In the genomic region with DNA sequence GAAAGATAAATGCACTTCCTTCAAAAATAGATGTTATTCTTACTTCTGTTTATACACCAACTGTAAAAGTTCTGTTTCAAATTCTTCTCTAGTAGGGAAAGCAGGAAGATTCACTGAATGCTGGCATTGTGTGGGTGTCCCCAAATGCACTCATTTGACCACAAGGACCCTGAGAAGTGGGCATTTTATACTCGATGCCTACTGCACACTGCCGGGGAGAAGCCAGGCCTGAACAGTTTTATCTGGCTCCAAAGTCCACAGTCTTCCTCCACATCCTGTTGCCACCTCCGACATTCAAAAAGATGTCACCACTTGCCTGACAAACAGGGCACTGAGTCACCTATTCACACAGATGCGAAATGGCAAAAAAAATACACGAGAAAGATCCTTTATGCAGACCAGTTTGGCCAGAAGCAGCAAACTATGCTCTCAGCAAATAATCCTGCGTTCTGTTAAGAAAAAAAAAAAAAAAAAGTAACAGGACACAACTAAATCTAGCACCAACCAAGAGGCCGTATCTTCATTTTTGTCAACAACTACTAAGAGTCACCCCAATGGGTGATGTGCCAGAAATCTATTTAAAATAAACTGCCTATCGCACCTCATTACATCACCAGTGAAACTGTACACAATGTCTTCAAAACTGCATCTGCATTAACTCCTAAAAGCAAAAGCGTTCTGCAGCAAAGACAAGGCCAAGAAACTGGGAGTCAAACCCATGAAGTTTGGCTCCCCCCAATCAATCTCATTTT, we compare ENCODE assay signal across 8 cellular contexts. TPM values are rescaled to one million over a fixed set of nuclear protein-coding genes. Genes with fewer than 3 reads are reported as not detected.
DNase-seq lines count a peak whose midpoint lies in the region; ATAC-seq and TF ChIP-seq lines count a peak whose summit lies in the region.

No MANE protein-coding gene starts in this region.

- peaks cover 34% of the 10 kb centered on the region for H3K4me1 ChIP-seq in GM23338 (ENCODE audit: insufficient read depth)
- H3K4me1 ChIP-seq in duodenal mucosa (ENCODE audit: control insufficient read depth in 1 of 2, insufficient read depth in 2 of 2, low read length in 2 of 2): peaks cover 35 to 64% of the 10 kb centered on the region in 2 donors
- peaks cover 11% of the 10 kb centered on the region; the same call in 1 of the 2 replicates for H3K4me1 ChIP-seq in MM.1S (ENCODE audit: low read length)

- H3K36me3 ChIP-seq in GM23338 (ENCODE audit: insufficient read depth) (no peaks in the 10 kb centered on the region), duodenal mucosa (ENCODE audit: control insufficient read depth in 1 of 2, insufficient read depth in 2 of 2, low read length in 2 of 2) (peaks cover 0 to 12% of the 10 kb centered on the region in 2 donors), MM.1S (replicated peaks; ENCODE audit: insufficient read depth, low read length) (0 out of 2 replicates have a peak, but pooled peaks cover 3% of the 10 kb centered on the region)

- no peak for TF ChIP-seq CTCF in GM23338 (conservative IDR thresholded peaks at IDR 0.05; ENCODE audit: low read depth in 2 of 2)
- TF ChIP-seq CTCF in nephron (IDR thresholded peaks at IDR 0.05; ENCODE audit: unreplicated experiment in 3 of 3): no peak
- TF ChIP-seq CTCF in MM.1S (IDR thresholded peaks at IDR 0.05; ENCODE audit: low read length): no peak

- no peaks in the 10 kb centered on the region; the same call in 2 of the 3 replicates for H3K9me3 Mint-ChIP-seq in GM23338
- H3K9me3 Mint-ChIP-seq in nephron: no peaks in the 10 kb centered on the region

- no peak for ATAC-seq in GM23338

- H3K27ac Mint-ChIP-seq in GM23338: peak overlapping the region; percentile 99
- peak overlapping the region; percentile 99 to 100 (median 100) for H3K27ac Mint-ChIP-seq in nephron

- H3K27ac ChIP-seq in GM23338 (ENCODE audit: low read depth) (peak overlapping the region; percentile 96), duodenal mucosa (ENCODE audit: low read depth, low read length) (peak overlapping the region; percentile 47), MM.1S (ENCODE audit: low read length) (no peak overlapping the region)

- H4K20me1 ChIP-seq in GM23338 (replicated peaks; ENCODE audit: insufficient read depth): no peaks in the 10 kb centered on the region
- H4K20me1 ChIP-seq in MM.1S (ENCODE audit: insufficient read depth, low read length): no peaks in the 10 kb centered on the region

- H3F3A ChIP-seq in GM23338 (replicated peaks; ENCODE audit: low read depth) (peaks cover 17% of the 10 kb centered on the region; the same call in 1 of the 2 replicates), MM.1S (ENCODE audit: insufficient read depth, low read length) (peaks cover 31% of the 10 kb centered on the region)

- H3K9me3 ChIP-seq in duodenal mucosa (ENCODE audit: control insufficient read depth in 1 of 2, low read length in 2 of 2): no peaks in the 10 kb centered on the region
- no peaks in the 10 kb centered on the region for H3K9me3 ChIP-seq in MM.1S (replicated peaks; ENCODE audit: insufficient read depth, low read length)

- H3K4me2 ChIP-seq in GM23338: peak overlapping the region; percentile 93
- H3K4me2 ChIP-seq in MM.1S (ENCODE audit: low read depth, low read length): no peak overlapping the region

- no peak for DNase-seq in GM23338 (ENCODE audit: low spot score)
- peak; percentile 47 for DNase-seq in UCSD-AML1 (lab: John Stamatoyannopoulos, UW; ENCODE audit: unreplicated experiment)
- no peak for DNase-seq in NAMALWA (ENCODE audit: low spot score)
- DNase-seq in NCI-H1694 treated with DMSO at 0.1 percent for 48 hours (lab: John Stamatoyannopoulos, UW): no peak
- no peak for DNase-seq in MM.1S
- no peak for DNase-seq in NCI-H1105 (lab: John Stamatoyannopoulos, UW)

- H3K9me2 ChIP-seq in GM23338 (ENCODE audit: insufficient read depth): no peaks in the 10 kb centered on the region
- H3K9me2 ChIP-seq in MM.1S (replicated peaks; ENCODE audit: insufficient read depth, low read length): no peaks in the 10 kb centered on the region

- H3K9ac ChIP-seq in duodenal mucosa (ENCODE audit: low read depth in 1 of 2, low read length in 2 of 2) (peak overlapping the region; percentile 4 to 100), MM.1S (ENCODE audit: low read length) (no peak overlapping the region)

- H3K4me3 ChIP-seq in GM23338 (no peak overlapping the region), duodenal mucosa (ENCODE audit: low read depth in 1 of 2, low read length in 2 of 2) (peak overlapping the region; percentile 1 to 3), MM.1S (ENCODE audit: low read length) (no peak overlapping the region)

- H3K79me2 ChIP-seq in GM23338 (replicated peaks; ENCODE audit: insufficient read depth) (peaks cover 84% of the 10 kb centered on the region), MM.1S (ENCODE audit: low read length) (peaks cover 81% of the 10 kb centered on the region)

- H3K4me3 Mint-ChIP-seq in GM23338 (peak overlapping the region; percentile 16; the same call in 1 of the 3 replicates), nephron (peak overlapping the region in 1 of 3 experiments; percentile 21)

- peaks cover 61% of the 10 kb centered on the region for H3K36me3 Mint-ChIP-seq in GM23338 (ENCODE audit: low read depth)
- H3K36me3 Mint-ChIP-seq in nephron (ENCODE audit: low read depth): peaks cover 12% of the 10 kb centered on the region

- no peaks in the 10 kb centered on the region for H3K27me3 ChIP-seq in GM23338 (ENCODE audit: insufficient read depth)
- H3K27me3 ChIP-seq in duodenal mucosa (ENCODE audit: control insufficient read depth in 1 of 2, insufficient read depth in 2 of 2, low read length in 2 of 2): no peaks in the 10 kb centered on the region
- H3K27me3 ChIP-seq in MM.1S (replicated peaks; ENCODE audit: insufficient read depth, low read length): no peaks in the 10 kb centered on the region

- H3K4me1 Mint-ChIP-seq in GM23338: peaks cover 47% of the 10 kb centered on the region
- H3K4me1 Mint-ChIP-seq in nephron: peaks cover 59% of the 10 kb centered on the region

- H2AFZ ChIP-seq in GM23338 (no peak overlapping the region), MM.1S (ENCODE audit: low read length) (no peak overlapping the region)

- peaks cover 16% of the 10 kb centered on the region for H3K27me3 Mint-ChIP-seq in GM23338 (ENCODE audit: insufficient read depth, low read depth, poor library complexity)
- peaks cover 3% of the 10 kb centered on the region for H3K27me3 Mint-ChIP-seq in nephron (ENCODE audit: low read depth)

TF ChIP-seq in GM23338, 12 proteins besides CTCF, POLR2A, EP300 and RAD21 (continues in another document):
- TF ChIP-seq ZNF114 (CRISPR knock-in tag; IDR thresholded peaks at IDR 0.05) (no peak), EZH2 (IDR thresholded peaks at IDR 0.05; ENCODE audit: low read depth, unreplicated experiment) (no peak), CREB1 (CRISPR knock-in tag; IDR thresholded peaks at IDR 0.05; ENCODE audit: low read depth) (no peak)
- TF ChIP-seq, protein P1, sequence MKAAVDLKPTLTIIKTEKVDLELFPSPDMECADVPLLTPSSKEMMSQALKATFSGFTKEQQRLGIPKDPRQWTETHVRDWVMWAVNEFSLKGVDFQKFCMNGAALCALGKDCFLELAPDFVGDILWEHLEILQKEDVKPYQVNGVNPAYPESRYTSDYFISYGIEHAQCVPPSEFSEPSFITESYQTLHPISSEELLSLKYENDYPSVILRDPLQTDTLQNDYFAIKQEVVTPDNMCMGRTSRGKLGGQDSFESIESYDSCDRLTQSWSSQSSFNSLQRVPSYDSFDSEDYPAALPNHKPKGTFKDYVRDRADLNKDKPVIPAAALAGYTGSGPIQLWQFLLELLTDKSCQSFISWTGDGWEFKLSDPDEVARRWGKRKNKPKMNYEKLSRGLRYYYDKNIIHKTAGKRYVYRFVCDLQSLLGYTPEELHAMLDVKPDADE (IDR thresholded peaks at IDR 0.05): no peak

RNA-seq across cellular contexts. Expression of a gene that starts 6.2 kb away (rescaled TPM):
- total RNA-seq in GM23338 (2014; rRNA removed; shearing (Covaris generic)): 33.8 and 36.9 TPM in 2 replicates
- 26.7 and 29.4 TPM in 2 replicates for polyA plus RNA-seq in GM23338 (2016; fragmentation: Nextera tagmentation; extraction: Ambion mirVana)

RNA-seq across cellular contexts. Expression of a gene that starts 23.3 kb away (rescaled TPM):
- total RNA-seq in GM23338 (2014; rRNA removed; shearing (Covaris generic)): 236 and 258 TPM in 2 replicates
- 108 and 115 TPM in 2 replicates for polyA plus RNA-seq in GM23338 (2016; fragmentation: Nextera tagmentation; extraction: Ambion mirVana)

RNA-seq across cellular contexts. Expression of a gene that starts 59.0 kb away (rescaled TPM):
- 53.0 and 60.4 TPM in 2 replicates for total RNA-seq in GM23338 (2014; rRNA removed; shearing (Covaris generic))
- 251 and 255 TPM in 2 replicates for polyA plus RNA-seq in GM23338 (2016; fragmentation: Nextera tagmentation; extraction: Ambion mirVana)

Comparison
In these comparisons a context has a peak if more than half of its experiments do, and no peak if none do; other contexts are left out.
1. H3K4me3 ChIP-seq: peak in duodenal mucosa (2 of 2); none in GM23338 (single experiment) and MM.1S (single experiment).